In the genomic region with DNA sequence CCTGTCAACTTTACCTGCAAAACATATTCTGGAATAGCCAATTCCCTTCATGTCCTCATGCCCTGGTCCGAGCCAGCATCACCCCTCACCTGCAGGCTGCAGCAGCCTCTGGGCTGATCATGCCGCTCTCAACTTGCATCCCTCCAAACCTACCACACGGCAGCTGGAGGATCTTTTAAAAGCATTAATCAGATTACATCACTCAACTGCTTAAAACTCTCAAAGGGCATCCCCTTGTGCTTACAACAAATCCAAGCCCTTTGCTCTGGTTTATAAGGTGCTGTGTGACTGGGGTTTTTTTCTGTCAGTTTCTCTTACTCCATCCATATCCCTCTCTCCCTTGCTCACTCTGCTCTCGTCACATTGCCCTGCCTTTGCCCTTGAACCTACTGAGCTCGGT, we compare ENCODE assay signal across 26 cellular contexts. TPM values are rescaled to one million over a fixed set of nuclear protein-coding genes. Genes with fewer than 3 reads are reported as not detected.
DNase-seq lines count a peak whose midpoint lies in the region; FAIRE-seq and TF ChIP-seq lines count a peak whose summit lies in the region.
"Had no signal": no experiment of that assay in that cellular context is flagged by ENCODE, and none has a peak within 500 bp of the region (broad histone marks: within the 10 kb centered on the region; RNA-seq: fewer than 3 reads in every experiment).

No MANE protein-coding gene starts in this region.

- H3K27ac Mint-ChIP-seq in nephron, result no peak overlapping the region
- H3K27ac Mint-ChIP-seq: B cell, CD14-positive monocyte, H9, T-helper 17 cell had no signal

- no peaks in the 10 kb centered on the region for H3K9me3 Mint-ChIP-seq in nephron
- H3K9me3 Mint-ChIP-seq: H9 had no signal

- H3K36me3 Mint-ChIP-seq in nephron (ENCODE audit: low read depth), result no peaks in the 10 kb centered on the region
- H3K36me3 Mint-ChIP-seq: CD14-positive monocyte had no signal

- H3K27me3 Mint-ChIP-seq in nephron (ENCODE audit: low read depth), result peaks cover 63% of the 10 kb centered on the region

- H3K27ac ChIP-seq in HEK293 (ENCODE audit: extremely low read depth, low read depth, low read length), result no peak overlapping the region
- H3K27ac ChIP-seq: A549, GM23248, KMS-11, RWPE1, SK-N-MC had no signal

- in situ Hi-C loops in HAP-1 (cut with MboI; ENCODE audit: low sequenced_read_pairs), result loop anchor here (25.0 kb wide), 1 partner anchor 195 kb away; no protein-coding TSS in a partner anchor

- H3K9me3 ChIP-seq in HEK293 (ENCODE audit: control insufficient read depth, insufficient read depth, low read depth, low read length) (no peaks in the 10 kb centered on the region), HAP-1 (no peaks in the 10 kb centered on the region)
- H3K9me3 ChIP-seq: A549 had no signal

- no peak for FAIRE-seq in GM12891 (lab: Jason Lieb, UNC)
- FAIRE-seq: A549, GM12892 had no signal

- H3K36me3 ChIP-seq in HEK293 (ENCODE audit: control insufficient read depth in 2 of 2, insufficient read depth in 1 of 2, low read length in 2 of 2) (no peaks in the 10 kb centered on the region), HAP-1 (replicated peaks) (no peaks in the 10 kb centered on the region)

- CTCF ChIA-PET in HEK293 (lab: Yijun Ruan, JAX), result interaction anchor here (0.6 to 2.5 kb wide), 6 partner anchors 9 to 523 kb away, joined by 3 to 8 read pairs (median 4); no protein-coding TSS in a partner anchor

- H3K4me1 ChIP-seq in HEK293 (ENCODE audit: control insufficient read depth, insufficient read depth, low read length) (no peaks in the 10 kb centered on the region), HAP-1 (no peaks in the 10 kb centered on the region)
- H3K4me1 ChIP-seq: A549 had no signal

- H3K4me3 Mint-ChIP-seq in nephron, result peak overlapping the region in 2 of 3 experiments; percentile 1 to 48
- H3K4me3 Mint-ChIP-seq: B cell, CD14-positive monocyte, H9, T-helper 17 cell had no signal

- TF ChIP-seq CTCF in HEK293 (tag by site-specific recombination; IDR thresholded peaks at IDR 0.05) (no peak), nephron (IDR thresholded peaks at IDR 0.05; ENCODE audit: unreplicated experiment in 3 of 3) (no peak)

- peak; percentile 13 for DNase-seq in NCI-H2107 treated with DMSO at 0.1 percent for 48 hours (lab: John Stamatoyannopoulos, UW; ENCODE audit: unreplicated experiment)
- no peak for DNase-seq in NCI-H2107 (lab: John Stamatoyannopoulos, UW)
- DNase-seq in NCI-H524 treated with DMSO at 0.1 percent for 48 hours (lab: John Stamatoyannopoulos, UW), result peak; percentile 85
- no peak for DNase-seq in GM12891 (ENCODE audit: insufficient read length, low spot score)
- no peak for DNase-seq in HAP-1 (ENCODE audit: low spot score in 2 of 2)
- no peak for DNase-seq in NCI-H2081 (lab: John Stamatoyannopoulos, UW)
- DNase-seq: GM23248; H9; IMR-90; NCI-H1092 treated with DMSO at 0.1 percent for 48 hours; NCI-H1930; NCI-H2227 treated with DMSO at 0.1 percent for 48 hours; NCI-H526 treated with DMSO at 0.1 percent for 48 hours; NK-92 treated with Interleukin-12 subunit alpha and Interleukin-12 subunit beta, amount 100 ng/mL, for 24 hours; SHP77 treated with DMSO at 0.1 percent for 48 hours; SW 1271; T-helper 17 cell had no signal

- no peak overlapping the region for H3K4me3 ChIP-seq in HEK293 (ENCODE audit: low read depth, low read length)
- H3K4me3 ChIP-seq in HAP-1, result no peak overlapping the region
- H3K4me3 ChIP-seq: A549, GM23248, SK-N-MC had no signal

- H3K27me3 ChIP-seq in HAP-1 (ENCODE audit: low read depth), result peaks cover 49% of the 10 kb centered on the region

- TF ChIP-seq POLR2A in GM12891 (IDR thresholded peaks at IDR 0.05; ENCODE audit: low read depth, low read length), result no peak

- peaks cover 36% of the 10 kb centered on the region for H3K4me1 Mint-ChIP-seq in nephron
- H3K4me1 Mint-ChIP-seq: CD14-positive monocyte had no signal

- POLR2A ChIA-PET in HEK293 (lab: Yijun Ruan, JAX), result no interaction called here

TF ChIP-seq in HEK293, 187 proteins besides CTCF, POLR2A, EP300 and RAD21:
- TF ChIP-seq ZBTB17 (tag by site-specific recombination; IDR thresholded peaks at IDR 0.05) (peak; percentile 71; the same call in 1 of the 2 replicates), ZNF423 (tag by site-specific recombination; IDR thresholded peaks at IDR 0.05) (no peak), ZNF610 (tag by site-specific recombination; IDR thresholded peaks at IDR 0.05; ENCODE audit: borderline replicate concordance) (no peak)
TF ChIP-seq in HEK293: peak in this region for 1.

TF ChIP-seq in GM12891, 5 proteins besides CTCF, POLR2A, EP300 and RAD21:
- TF ChIP-seq POLR2AphosphoS5 (IDR thresholded peaks at IDR 0.05; ENCODE audit: low read depth, low read length) (no peak), POU2F2 (IDR thresholded peaks at IDR 0.05; ENCODE audit: low read depth, low read length) (no peak), PAX5 (IDR thresholded peaks at IDR 0.05; ENCODE audit: insufficient read depth, low read length, severe bottlenecking) (no peak), TAF1 (IDR thresholded peaks at IDR 0.05; ENCODE audit: low read depth, low read length) (no peak), SPI1 (IDR thresholded peaks at IDR 0.05; ENCODE audit: low read depth, low read length) (no peak)

RNA-seq across cellular contexts. Expression of gene CD40, which starts 24.0 kb away (rescaled TPM):
- polyA plus RNA-seq in GM12891 (2012; ENCODE audit: low read depth, missing spikeins), result 130 TPM

RNA-seq across cellular contexts. Expression of gene NCOA5, which starts 52.4 kb away (rescaled TPM):
- polyA plus RNA-seq in GM12891 (2012; ENCODE audit: low read depth, missing spikeins), result 13.5 TPM

Comparison
In these comparisons a context has a peak if more than half of its experiments do, and no peak if none do; other contexts are left out.
1. DNase-seq: peak in NCI-H2107 treated with DMSO at 0.1 percent for 48 hours (single experiment) and NCI-H524 treated with DMSO at 0.1 percent for 48 hours (single experiment); none in NCI-H2107 (single experiment), GM12891 (single experiment), HAP-1 (0 of 2) and NCI-H2081 (0 of 2).